1 cellular context compared by ENCODE assay signal in genomic region chr3:46113608-46114007, GRCh38.
TF ChIP-seq lines count a peak whose summit lies in the region.

No MANE protein-coding gene starts in this region.

TF ChIP-seq in HepG2, 621 proteins besides CTCF, POLR2A, EP300 and RAD21 (continued from another document):
- TF ChIP-seq DPF2 (CRISPR knock-in tag; IDR thresholded peaks at IDR 0.05; ENCODE audit: borderline replicate concordance, low read depth) (no peak), ZNF674 (CRISPR knock-in tag; IDR thresholded peaks at IDR 0.05; ENCODE audit: low read depth) (no peak), BATF2 (CRISPR knock-in tag; IDR thresholded peaks at IDR 0.05) (no peak), ZNF362 (CRISPR knock-in tag; IDR thresholded peaks at IDR 0.05; ENCODE audit: borderline replicate concordance) (no peak), ZNF496 (CRISPR knock-in tag; IDR thresholded peaks at IDR 0.05; ENCODE audit: insufficient replicate concordance) (no peak), NFAT5 (CRISPR knock-in tag; IDR thresholded peaks at IDR 0.05) (no peak), CEBPG (CRISPR knock-in tag; IDR thresholded peaks at IDR 0.05) (no peak), TFDP1 (CRISPR knock-in tag; IDR thresholded peaks at IDR 0.05; ENCODE audit: borderline replicate concordance) (no peak), HINFP (CRISPR knock-in tag; IDR thresholded peaks at IDR 0.05; ENCODE audit: low read depth) (no peak), SRSF4 (IDR thresholded peaks at IDR 0.05; ENCODE audit: low read depth, low read length, poor library complexity, severe bottlenecking) (no peak), ZNF691 (CRISPR knock-in tag; IDR thresholded peaks at IDR 0.05; ENCODE audit: borderline replicate concordance, low read depth) (no peak), TP53 (CRISPR knock-in tag; conservative IDR thresholded peaks at IDR 0.05) (no peak), BORCS8-MEF2B (CRISPR knock-in tag; IDR thresholded peaks at IDR 0.05) (no peak)
